In genomic region chr12:57430117-57430930, GRCh38 we compare ENCODE assay signal across 1 cellular context.
TF ChIP-seq lines count a peak whose summit lies in the region.

No MANE protein-coding gene starts in this region.

TF ChIP-seq in K562, 482 proteins besides CTCF, POLR2A, EP300 and RAD21 (continued from another document and continues in another):
- TF ChIP-seq SIN3A (IDR thresholded peaks at IDR 0.05; ENCODE audit: borderline replicate concordance in 2 of 2, control insufficient read depth in 1 of 2, low read depth in 2 of 2, low read length in 2 of 2): peak in 1 of 2 experiments; percentile 62; a peak in 2 of 4 replicates
- TF ChIP-seq ZNF408 (CRISPR knock-in tag; IDR thresholded peaks at IDR 0.05; ENCODE audit: low read depth): no peak
- no peak for TF ChIP-seq TFAP4 (CRISPR knock-in tag; IDR thresholded peaks at IDR 0.05; ENCODE audit: borderline replicate concordance)
- TF ChIP-seq CCAR2 (IDR thresholded peaks at IDR 0.05; ENCODE audit: low read depth, low read length): no peak
- no peak for TF ChIP-seq ZNF398 (CRISPR knock-in tag; IDR thresholded peaks at IDR 0.05)
- TF ChIP-seq RB1 (IDR thresholded peaks at IDR 0.05; ENCODE audit: low read depth): peak; percentile 69
- peak in 1 of 3 experiments; percentile 37 for TF ChIP-seq YY1 (IDR thresholded peaks at IDR 0.05; ENCODE audit: borderline replicate concordance in 1 of 3, control insufficient read depth in 1 of 3, extremely low read depth in 1 of 3, insufficient read depth in 3 of 3, insufficient read length in 1 of 3, insufficient replicate concordance in 2 of 3, low read depth in 1 of 3, low read length in 2 of 3)
- TF ChIP-seq IFI16 (CRISPR knock-in tag; IDR thresholded peaks at IDR 0.05): no peak
- no peak for TF ChIP-seq ZZZ3 (IDR thresholded peaks at IDR 0.05)
- TF ChIP-seq THAP12 (CRISPR knock-in tag; IDR thresholded peaks at IDR 0.05): 0 out of 2 replicates have a peak, but pooled peaks have one; percentile 16
- TF ChIP-seq ATF2 (CRISPR knock-in tag; IDR thresholded peaks at IDR 0.05): no peak
- 0 out of 2 replicates have a peak, but pooled peaks have one; percentile 21 for TF ChIP-seq ZNF592 (IDR thresholded peaks at IDR 0.05)
- no peak for TF ChIP-seq NR2C2 (CRISPR knock-in tag; IDR thresholded peaks at IDR 0.05)
- peak; percentile 51; the same call in 1 of the 2 replicates for TF ChIP-seq NR2C2 (tag; IDR thresholded peaks at IDR 0.05)
- TF ChIP-seq MXI1 (IDR thresholded peaks at IDR 0.05; ENCODE audit: low read depth, low read length): no peak
- no peak for TF ChIP-seq SP2 (IDR thresholded peaks at IDR 0.05; ENCODE audit: extremely low read depth, low read depth, low read length, poor library complexity, severe bottlenecking)
- no peak for TF ChIP-seq U2AF2 (optimal IDR thresholded peaks at IDR 0.05; ENCODE audit: low read depth, low read length)
- 0 out of 4 replicates have a peak, but pooled peaks of 1 of the 2 experiments have one; percentile 55 for TF ChIP-seq ARNT (IDR thresholded peaks at IDR 0.05)
- no peak for TF ChIP-seq CXXC5 (CRISPR knock-in tag; IDR thresholded peaks at IDR 0.05)
- no peak for TF ChIP-seq MYBL2 (IDR thresholded peaks at IDR 0.05; ENCODE audit: low read depth)
- no peak for TF ChIP-seq MYBL2 (CRISPR knock-in tag; IDR thresholded peaks at IDR 0.05; ENCODE audit: borderline replicate concordance)
- TF ChIP-seq VEZF1 (CRISPR knock-in tag; IDR thresholded peaks at IDR 0.05): peak; percentile 96; the same call in 1 of the 2 replicates
- no peak for TF ChIP-seq KAT7 (CRISPR knock-in tag; IDR thresholded peaks at IDR 0.05; ENCODE audit: borderline replicate concordance)
- no peak for TF ChIP-seq ZNF551 (CRISPR knock-in tag; IDR thresholded peaks at IDR 0.05)
- no peak for TF ChIP-seq ZBTB26 (CRISPR knock-in tag; IDR thresholded peaks at IDR 0.05)
- TF ChIP-seq KLF10 (CRISPR knock-in tag; IDR thresholded peaks at IDR 0.05): no peak
- no peak; the same call in 1 of the 2 replicates for TF ChIP-seq ZBTB1 (CRISPR knock-in tag; IDR thresholded peaks at IDR 0.05; ENCODE audit: borderline replicate concordance, low read depth)
- TF ChIP-seq KHSRP (IDR thresholded peaks at IDR 0.05): no peak
- TF ChIP-seq ZNF121 (CRISPR knock-in tag; conservative IDR thresholded peaks at IDR 0.05): no peak
- peak; percentile 62; the same call in 1 of the 2 replicates for TF ChIP-seq L3MBTL2 (IDR thresholded peaks at IDR 0.05)
- TF ChIP-seq BCOR (IDR thresholded peaks at IDR 0.05): no peak
- TF ChIP-seq STAG1 (CRISPR knock-in tag; IDR thresholded peaks at IDR 0.05; ENCODE audit: borderline replicate concordance): no peak
- no peak for TF ChIP-seq MITF (IDR thresholded peaks at IDR 0.05)
- TF ChIP-seq PHF20 (IDR thresholded peaks at IDR 0.05; ENCODE audit: partially characterized antibody): no peak
- no peak for TF ChIP-seq ZNF143 (CRISPR knock-in tag; IDR thresholded peaks at IDR 0.05)
- TF ChIP-seq MTA3 (IDR thresholded peaks at IDR 0.05; ENCODE audit: borderline replicate concordance): no peak
- peak; percentile 31; the same call in 1 of the 2 replicates for TF ChIP-seq EP400 (IDR thresholded peaks at IDR 0.05)
- TF ChIP-seq XRCC4 (IDR thresholded peaks at IDR 0.05; ENCODE audit: extremely low read depth, insufficient read depth, insufficient read length): no peak
- TF ChIP-seq SFPQ (IDR thresholded peaks at IDR 0.05; ENCODE audit: low read depth, low read length): no peak
- no peak for TF ChIP-seq ETV5 (CRISPR knock-in tag; IDR thresholded peaks at IDR 0.05; ENCODE audit: low read depth)
- TF ChIP-seq PATZ1 (CRISPR knock-in tag; IDR thresholded peaks at IDR 0.05; ENCODE audit: borderline replicate concordance): no peak
- TF ChIP-seq ZNF785 (CRISPR knock-in tag; IDR thresholded peaks at IDR 0.05): no peak
- TF ChIP-seq OTX1 (CRISPR knock-in tag; IDR thresholded peaks at IDR 0.05): no peak
- TF ChIP-seq HDAC3 (IDR thresholded peaks at IDR 0.05; ENCODE audit: borderline replicate concordance, partially characterized antibody): no peak
- TF ChIP-seq EGR1 (conservative IDR thresholded peaks at IDR 0.05): peak; percentile 43; the same call in 1 of the 2 replicates
- no peak for TF ChIP-seq HNRNPUL1 (IDR thresholded peaks at IDR 0.05; ENCODE audit: low read length)
